Comparison of ENCODE assay signal across 1 cellular context in genomic region chr17:781920-782731, GRCh38.
TF ChIP-seq lines count a peak whose summit lies in the region.

A gene with protein sequence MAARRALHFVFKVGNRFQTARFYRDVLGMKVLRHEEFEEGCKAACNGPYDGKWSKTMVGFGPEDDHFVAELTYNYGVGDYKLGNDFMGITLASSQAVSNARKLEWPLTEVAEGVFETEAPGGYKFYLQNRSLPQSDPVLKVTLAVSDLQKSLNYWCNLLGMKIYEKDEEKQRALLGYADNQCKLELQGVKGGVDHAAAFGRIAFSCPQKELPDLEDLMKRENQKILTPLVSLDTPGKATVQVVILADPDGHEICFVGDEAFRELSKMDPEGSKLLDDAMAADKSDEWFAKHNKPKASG (minus strand): TSS chr17:782280. CDS start chr17:782255, 25 bp downstream.
Gene MRM3 (plus strand): TSS chr17:782353. CDS start chr17:782379, 26 bp downstream.

TF ChIP-seq in K562, 482 proteins besides CTCF, POLR2A, EP300 and RAD21 (continued from another document and continues in another):
- TF ChIP-seq TBP (optimal IDR thresholded peaks at IDR 0.05; ENCODE audit: low read depth, low read length) (peak; percentile 67), CREM (IDR thresholded peaks at IDR 0.05; ENCODE audit: low read depth) (peak; percentile 100), ZNF408 (CRISPR knock-in tag; IDR thresholded peaks at IDR 0.05; ENCODE audit: low read depth) (no peak), MGA (IDR thresholded peaks at IDR 0.05) (peak; percentile 81), STAT6 (CRISPR knock-in tag; IDR thresholded peaks at IDR 0.05) (no peak), SMARCB1 (IDR thresholded peaks at IDR 0.05; ENCODE audit: insufficient read length, low read depth) (no peak), ZBTB17 (CRISPR knock-in tag; IDR thresholded peaks at IDR 0.05) (no peak), SAFB (IDR thresholded peaks at IDR 0.05; ENCODE audit: borderline replicate concordance, low read depth, low read length) (peak; percentile 83), HDAC6 (IDR thresholded peaks at IDR 0.05; ENCODE audit: low read depth, low read length) (no peak), ARID4B (CRISPR knock-in tag; IDR thresholded peaks at IDR 0.05) (peak; percentile 95), NELFE (IDR thresholded peaks at IDR 0.05; ENCODE audit: insufficient read depth, insufficient read length) (no peak), ZBTB26 (CRISPR knock-in tag; IDR thresholded peaks at IDR 0.05) (no peak), SIN3B (IDR thresholded peaks at IDR 0.05; ENCODE audit: low read depth) (peak; percentile 99), NR2C1 (IDR thresholded peaks at IDR 0.05) (0 out of 2 replicates have a peak, but pooled peaks have one; percentile 44), NR2C1 (tag; IDR thresholded peaks at IDR 0.05) (peak; percentile 47), MEF2A (IDR thresholded peaks at IDR 0.05; ENCODE audit: control insufficient read depth, low read depth, low read length) (no peak), FOSL1 (tag; conservative IDR thresholded peaks at IDR 0.05) (0 out of 2 replicates have a peak, but pooled peaks have one; percentile 24), ZNF778 (CRISPR knock-in tag; IDR thresholded peaks at IDR 0.05) (no peak), HDAC1 (IDR thresholded peaks at IDR 0.05) (peak in 1 of 2 experiments; percentile 97; a peak in 2 of 4 replicates), CGGBP1 (CRISPR knock-in tag; IDR thresholded peaks at IDR 0.05) (no peak), PURB (CRISPR knock-in tag; IDR thresholded peaks at IDR 0.05; ENCODE audit: low read depth) (0 out of 2 replicates have a peak, but pooled peaks have one; percentile 65), BACH1 (tag; IDR thresholded peaks at IDR 0.05) (no peak), HNRNPLL (IDR thresholded peaks at IDR 0.05; ENCODE audit: low read depth, low read length, poor library complexity, severe bottlenecking) (no peak), MEF2D (tag; conservative IDR thresholded peaks at IDR 0.05; ENCODE audit: low read depth) (no peak), ZNF140 (CRISPR knock-in tag; IDR thresholded peaks at IDR 0.05) (no peak), NCOA1 (IDR thresholded peaks at IDR 0.05; ENCODE audit: low read depth) (no peak), ZNF3 (CRISPR knock-in tag; IDR thresholded peaks at IDR 0.05) (no peak), ELF4 (CRISPR knock-in tag; IDR thresholded peaks at IDR 0.05) (no peak), L3MBTL2 (IDR thresholded peaks at IDR 0.05) (peak; percentile 73; the same call in 1 of the 2 replicates), IRF2 (CRISPR knock-in tag; IDR thresholded peaks at IDR 0.05) (no peak)
- TF ChIP-seq, protein P1, sequence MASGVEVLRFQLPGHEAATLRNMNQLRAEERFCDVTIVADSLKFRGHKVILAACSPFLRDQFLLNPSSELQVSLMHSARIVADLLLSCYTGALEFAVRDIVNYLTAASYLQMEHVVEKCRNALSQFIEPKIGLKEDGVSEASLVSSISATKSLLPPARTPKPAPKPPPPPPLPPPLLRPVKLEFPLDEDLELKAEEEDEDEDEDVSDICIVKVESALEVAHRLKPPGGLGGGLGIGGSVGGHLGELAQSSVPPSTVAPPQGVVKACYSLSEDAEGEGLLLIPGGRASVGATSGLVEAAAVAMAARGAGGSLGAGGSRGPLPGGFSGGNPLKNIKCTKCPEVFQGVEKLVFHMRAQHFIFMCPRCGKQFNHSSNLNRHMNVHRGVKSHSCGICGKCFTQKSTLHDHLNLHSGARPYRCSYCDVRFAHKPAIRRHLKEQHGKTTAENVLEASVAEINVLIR (CRISPR knock-in tag; IDR thresholded peaks at IDR 0.05), result peak; percentile 99
- TF ChIP-seq, protein P2, sequence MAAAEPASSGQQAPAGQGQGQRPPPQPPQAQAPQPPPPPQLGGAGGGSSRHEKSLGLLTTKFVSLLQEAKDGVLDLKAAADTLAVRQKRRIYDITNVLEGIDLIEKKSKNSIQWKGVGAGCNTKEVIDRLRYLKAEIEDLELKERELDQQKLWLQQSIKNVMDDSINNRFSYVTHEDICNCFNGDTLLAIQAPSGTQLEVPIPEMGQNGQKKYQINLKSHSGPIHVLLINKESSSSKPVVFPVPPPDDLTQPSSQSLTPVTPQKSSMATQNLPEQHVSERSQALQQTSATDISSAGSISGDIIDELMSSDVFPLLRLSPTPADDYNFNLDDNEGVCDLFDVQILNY (CRISPR knock-in tag; IDR thresholded peaks at IDR 0.05), result 0 out of 2 replicates have a peak, but pooled peaks have one; percentile 64
- TF ChIP-seq, protein P3, sequence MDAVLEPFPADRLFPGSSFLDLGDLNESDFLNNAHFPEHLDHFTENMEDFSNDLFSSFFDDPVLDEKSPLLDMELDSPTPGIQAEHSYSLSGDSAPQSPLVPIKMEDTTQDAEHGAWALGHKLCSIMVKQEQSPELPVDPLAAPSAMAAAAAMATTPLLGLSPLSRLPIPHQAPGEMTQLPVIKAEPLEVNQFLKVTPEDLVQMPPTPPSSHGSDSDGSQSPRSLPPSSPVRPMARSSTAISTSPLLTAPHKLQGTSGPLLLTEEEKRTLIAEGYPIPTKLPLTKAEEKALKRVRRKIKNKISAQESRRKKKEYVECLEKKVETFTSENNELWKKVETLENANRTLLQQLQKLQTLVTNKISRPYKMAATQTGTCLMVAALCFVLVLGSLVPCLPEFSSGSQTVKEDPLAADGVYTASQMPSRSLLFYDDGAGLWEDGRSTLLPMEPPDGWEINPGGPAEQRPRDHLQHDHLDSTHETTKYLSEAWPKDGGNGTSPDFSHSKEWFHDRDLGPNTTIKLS (IDR thresholded peaks at IDR 0.05; ENCODE audit: borderline replicate concordance, low read depth), result peak; percentile 64; the same call in 1 of the 2 replicates
